Comparison of ENCODE assay signal across 1 cellular context in genomic region chr2:237026981-237027711, GRCh38.
TF ChIP-seq lines count a peak whose summit lies in the region.

No MANE protein-coding gene starts in this region.

TF ChIP-seq in HepG2, 621 proteins besides CTCF, POLR2A, EP300 and RAD21 (continued from another document and continues in another):
- TF ChIP-seq SMC3 (IDR thresholded peaks at IDR 0.05; ENCODE audit: low read length): peak; percentile 99
- no peak for TF ChIP-seq ZNF496 (CRISPR knock-in tag; IDR thresholded peaks at IDR 0.05; ENCODE audit: insufficient replicate concordance)
- TF ChIP-seq ZNF839 (CRISPR knock-in tag; IDR thresholded peaks at IDR 0.05; ENCODE audit: borderline replicate concordance): no peak
- no peak for TF ChIP-seq MED1 (CRISPR knock-in tag; IDR thresholded peaks at IDR 0.05)
- no peak for TF ChIP-seq ZBTB14 (CRISPR knock-in tag; IDR thresholded peaks at IDR 0.05)
- TF ChIP-seq ZFP91 (CRISPR knock-in tag; IDR thresholded peaks at IDR 0.05; ENCODE audit: borderline replicate concordance): 0 out of 2 replicates have a peak, but pooled peaks have one; percentile 25
- no peak for TF ChIP-seq KDM5B (CRISPR knock-in tag; IDR thresholded peaks at IDR 0.05; ENCODE audit: borderline replicate concordance)
- TF ChIP-seq TARDBP (CRISPR knock-in tag; IDR thresholded peaks at IDR 0.05): 0 out of 2 replicates have a peak, but pooled peaks have one; percentile 31
- TF ChIP-seq ARID2 (CRISPR knock-in tag; IDR thresholded peaks at IDR 0.05; ENCODE audit: borderline replicate concordance): no peak
- TF ChIP-seq STAT5B (CRISPR knock-in tag; IDR thresholded peaks at IDR 0.05): no peak
- TF ChIP-seq PRPF4 (IDR thresholded peaks at IDR 0.05; ENCODE audit: low read depth, low read length, poor library complexity, severe bottlenecking): no peak
- 0 out of 2 replicates have a peak, but pooled peaks have one; percentile 18 for TF ChIP-seq MEF2D (CRISPR knock-in tag; IDR thresholded peaks at IDR 0.05)
- no peak for TF ChIP-seq KDM6A (CRISPR knock-in tag; IDR thresholded peaks at IDR 0.05; ENCODE audit: low read depth)
- no peak for TF ChIP-seq HOMEZ (CRISPR knock-in tag; IDR thresholded peaks at IDR 0.05; ENCODE audit: low read depth)
- no peak for TF ChIP-seq SOX6 (IDR thresholded peaks at IDR 0.05)
- TF ChIP-seq SOX6 (CRISPR knock-in tag; IDR thresholded peaks at IDR 0.05): 0 out of 2 replicates have a peak, but pooled peaks have one; percentile 12
- TF ChIP-seq LCORL (IDR thresholded peaks at IDR 0.05): no peak
- no peak for TF ChIP-seq LCORL (CRISPR knock-in tag; IDR thresholded peaks at IDR 0.05)
- TF ChIP-seq ZNF577 (CRISPR knock-in tag; IDR thresholded peaks at IDR 0.05; ENCODE audit: borderline replicate concordance, low read depth): no peak
- TF ChIP-seq AKAP8 (CRISPR knock-in tag; IDR thresholded peaks at IDR 0.05): no peak
- TF ChIP-seq PHF20 (CRISPR knock-in tag; IDR thresholded peaks at IDR 0.05): no peak
- no peak for TF ChIP-seq RARG (CRISPR knock-in tag; IDR thresholded peaks at IDR 0.05; ENCODE audit: low read depth)
- peak; percentile 73; the same call in 1 of the 2 replicates for TF ChIP-seq HNF1B (CRISPR knock-in tag; IDR thresholded peaks at IDR 0.05)
- no peak for TF ChIP-seq WIZ (CRISPR knock-in tag; IDR thresholded peaks at IDR 0.05)
- TF ChIP-seq STAT6 (CRISPR knock-in tag; IDR thresholded peaks at IDR 0.05; ENCODE audit: borderline replicate concordance): no peak
- TF ChIP-seq TBX3 (IDR thresholded peaks at IDR 0.05; ENCODE audit: borderline replicate concordance): no peak
- TF ChIP-seq XRCC5 (optimal IDR thresholded peaks at IDR 0.05; ENCODE audit: low read length): peak; percentile 53
- no peak for TF ChIP-seq ZFP90 (CRISPR knock-in tag; IDR thresholded peaks at IDR 0.05; ENCODE audit: borderline replicate concordance)
- TF ChIP-seq ZNF318 (CRISPR knock-in tag; IDR thresholded peaks at IDR 0.05): no peak
- TF ChIP-seq ESRRA (CRISPR knock-in tag; IDR thresholded peaks at IDR 0.05; ENCODE audit: low read depth): no peak
- no peak for TF ChIP-seq FOXA1 (IDR thresholded peaks at IDR 0.05)
- no peak for TF ChIP-seq FOXA1 (CRISPR knock-in tag; IDR thresholded peaks at IDR 0.05)
- no peak for TF ChIP-seq ZFYVE20 (CRISPR knock-in tag; IDR thresholded peaks at IDR 0.05; ENCODE audit: borderline replicate concordance, low read depth)
- no peak for TF ChIP-seq ZNF646 (CRISPR knock-in tag; IDR thresholded peaks at IDR 0.05)
